In genomic region chr12:53618340-53618739, GRCh38 we compare ENCODE assay signal across 10 cellular contexts. TPM values are rescaled to one million over a fixed set of nuclear protein-coding genes. Genes with fewer than 3 reads are reported as not detected.
DNase-seq lines count a peak whose midpoint lies in the region; ATAC-seq, FAIRE-seq and TF ChIP-seq lines count a peak whose summit lies in the region.
"Had no signal": no experiment of that assay in that cellular context is flagged by ENCODE, and none has a peak within 500 bp of the region (broad histone marks: within the 10 kb centered on the region; RNA-seq: fewer than 3 reads in every experiment).

No MANE protein-coding gene starts in this region.

- H3K4me2 ChIP-seq in endothelial cell of umbilical vein (ENCODE audit: insufficient read depth, low read length), result peak overlapping the region; percentile 99

- no peaks in the 10 kb centered on the region for H3K27me3 Mint-ChIP-seq in stimulated activated memory B cell treated with anti-CD40 and anti-IgM and Interleukin-4, amounts not matched to agents 10 μg/mL and 1 μg/mL and 100 μg/mL, for 72 hours

- H3K27ac ChIP-seq in Peyer's patch (peak overlapping the region in 3 of 4 donors; percentile 0 to 44 (median 6)), endothelial cell of umbilical vein (ENCODE audit: insufficient read depth, low read depth, low read length) (peak overlapping the region; percentile 76)
- H3K27ac ChIP-seq: 22Rv1 had no signal

- H3K9me3 ChIP-seq in Peyer's patch (no peaks in the 10 kb centered on the region), endothelial cell of umbilical vein (replicated peaks; ENCODE audit: control insufficient read depth, insufficient read depth, low read length) (no peaks in the 10 kb centered on the region)

- DNase-seq in SIG-M5 treated with dmso at 0.1 percent for 504 hours (lab: John Stamatoyannopoulos, UW; ENCODE audit: unreplicated experiment), result peak; percentile 78
- DNase-seq in SIG-M5 (lab: John Stamatoyannopoulos, UW), result no peak
- DNase-seq in Peyer's patch, result no peak
- DNase-seq in endothelial cell of umbilical vein (ENCODE audit: low read depth, low spot score), result no peak
- DNase-seq in COR-L47 (lab: John Stamatoyannopoulos, UW), result no peak
- DNase-seq in AG08395 (ENCODE audit: low spot score), result no peak
- DNase-seq: posterior cingulate gyrus had no signal

- H3K4me3 Mint-ChIP-seq in stimulated activated memory B cell treated with anti-CD40 and anti-IgM and Interleukin-4, amounts not matched to agents 10 μg/mL and 1 μg/mL and 100 μg/mL, for 72 hours, result peak overlapping the region; percentile 69

- no peak overlapping the region for H3K4me3 ChIP-seq in Peyer's patch
- peak overlapping the region in 2 of 3 experiments; percentile 49 to 67 for H3K4me3 ChIP-seq in endothelial cell of umbilical vein (replicated peaks in 1 of 3; ENCODE audit: insufficient read depth in 1 of 3, low read depth in 1 of 3, low read length in 3 of 3)

- dilution Hi-C loops in endothelial cell of umbilical vein (cut with MboI; ENCODE audit: extremely low pct_ligation_motif_present, low sequenced_read_pairs), result no loop called here

- H3K4me1 ChIP-seq in Peyer's patch (peaks cover 0 to 10% (median 0%) of the 10 kb centered on the region in 4 donors), endothelial cell of umbilical vein (ENCODE audit: control insufficient read depth, extremely low read depth, insufficient read depth, low read length) (peaks cover 37% of the 10 kb centered on the region)

- H3K9ac ChIP-seq in endothelial cell of umbilical vein (replicated peaks; ENCODE audit: extremely low read depth, insufficient read depth, low read length), result peak overlapping the region; percentile 74

- POLR2A ChIA-PET in endothelial cell of umbilical vein (lab: Charles Lee), result interaction anchor here (0.7 kb wide), 1 partner anchor 37 kb away, joined by 5 read pairs; no protein-coding TSS in a partner anchor

- peaks cover 14% of the 10 kb centered on the region for H3K36me3 Mint-ChIP-seq in stimulated activated memory B cell treated with anti-CD40 and anti-IgM and Interleukin-4, amounts not matched to agents 10 μg/mL and 1 μg/mL and 100 μg/mL, for 72 hours

- peaks cover 2% of the 10 kb centered on the region for H4K20me1 ChIP-seq in endothelial cell of umbilical vein (replicated peaks; ENCODE audit: control insufficient read depth, extremely low read depth, insufficient read depth, low read length)

- no peaks in the 10 kb centered on the region for H3K9me1 ChIP-seq in endothelial cell of umbilical vein (replicated peaks; ENCODE audit: control insufficient read depth, extremely low read depth, insufficient read depth, low read length)

- H2AFZ ChIP-seq in endothelial cell of umbilical vein (ENCODE audit: low read depth, low read length), result no peak overlapping the region

- peaks cover 82% of the 10 kb centered on the region for H3K79me2 ChIP-seq in endothelial cell of umbilical vein (ENCODE audit: control insufficient read depth, insufficient read depth, low read length)

- intact Hi-C loops in endothelial cell of umbilical vein (cut with micrococcal nuclease), result loop anchor here (1.0 to 2.0 kb wide), 2 partner anchors 8 to 58 kb away; partner anchors contain the start of gene ATF7

- TF ChIP-seq POLR2A in Peyer's patch (IDR thresholded peaks at IDR 0.05), result no peak
- no peak for TF ChIP-seq POLR2A in endothelial cell of umbilical vein (IDR thresholded peaks at IDR 0.05; ENCODE audit: low read depth, low read length)

- H3K27me3 ChIP-seq in Peyer's patch (no peaks in the 10 kb centered on the region), endothelial cell of umbilical vein (ENCODE audit: control insufficient read depth in 2 of 2, insufficient read depth in 2 of 2, low read length in 2 of 2) (no peaks in the 10 kb centered on the region)

- CTCF ChIA-PET in endothelial cell of umbilical vein (lab: Charles Lee), result interaction anchor here (1.1 to 4.5 kb wide), 4 partner anchors 18 to 75 kb away, joined by 3 to 21 read pairs (median 4); no protein-coding TSS in a partner anchor

- H3K4me1 Mint-ChIP-seq in stimulated activated memory B cell treated with anti-CD40 and anti-IgM and Interleukin-4, amounts not matched to agents 10 μg/mL and 1 μg/mL and 100 μg/mL, for 72 hours, result peaks cover 21% of the 10 kb centered on the region

- H3K27ac Mint-ChIP-seq in stimulated activated memory B cell treated with anti-CD40 and anti-IgM and Interleukin-4, amounts not matched to agents 10 μg/mL and 1 μg/mL and 100 μg/mL, for 72 hours, result peak overlapping the region; percentile 74

- ATAC-seq in stimulated activated memory B cell treated with anti-CD40 and anti-IgM and Interleukin-4, amounts not matched to agents 10 μg/mL and 1 μg/mL and 100 μg/mL, for 72 hours, result no peak
- no peak for ATAC-seq in activated CD4-positive, CD25-positive, alpha-beta regulatory T cell treated with anti-CD3 and anti-CD28 coated beads, Interleukin-2, amount 50 U/mL, for 24 hours

- BruUV-seq in endothelial cell of umbilical vein (replicated peaks; lab: Mats Ljungman, UMichigan), result TSS peak; percentile 65

- H3K36me3 ChIP-seq in Peyer's patch (no peaks in the 10 kb centered on the region), endothelial cell of umbilical vein (ENCODE audit: control insufficient read depth in 2 of 2, extremely low read depth in 1 of 2, insufficient read depth in 2 of 2, low read length in 2 of 2) (peaks cover 0 to 2% of the 10 kb centered on the region in 2 experiments)

- no peaks in the 10 kb centered on the region for H3K9me3 Mint-ChIP-seq in stimulated activated memory B cell treated with anti-CD40 and anti-IgM and Interleukin-4, amounts not matched to agents 10 μg/mL and 1 μg/mL and 100 μg/mL, for 72 hours

- TF ChIP-seq CTCF in Peyer's patch (IDR thresholded peaks at IDR 0.05), result no peak
- TF ChIP-seq CTCF in endothelial cell of umbilical vein (IDR thresholded peaks at IDR 0.05; ENCODE audit: extremely low read depth in 1 of 2, insufficient read depth in 1 of 2, low read depth in 1 of 2, low read length in 2 of 2), result no peak

- no peak for FAIRE-seq in endothelial cell of umbilical vein (lab: Jason Lieb, UNC)

TF ChIP-seq in endothelial cell of umbilical vein, 7 proteins besides CTCF, POLR2A, EP300 and RAD21:
- TF ChIP-seq GATA2 (IDR thresholded peaks at IDR 0.05; ENCODE audit: insufficient read depth, insufficient read length, low read depth, low read length) (no peak), MYC (IDR thresholded peaks at IDR 0.05; ENCODE audit: low read depth, low read length) (no peak), POLR2AphosphoS5 (IDR thresholded peaks at IDR 0.05; ENCODE audit: insufficient read depth, low read depth, low read length) (no peak), FOS (IDR thresholded peaks at IDR 0.05; ENCODE audit: borderline replicate concordance, insufficient read depth, low read length) (no peak)
- TF ChIP-seq, protein P1, sequence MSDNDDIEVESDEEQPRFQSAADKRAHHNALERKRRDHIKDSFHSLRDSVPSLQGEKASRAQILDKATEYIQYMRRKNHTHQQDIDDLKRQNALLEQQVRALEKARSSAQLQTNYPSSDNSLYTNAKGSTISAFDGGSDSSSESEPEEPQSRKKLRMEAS (IDR thresholded peaks at IDR 0.05; ENCODE audit: insufficient read depth, insufficient read length), result no peak

RNA-seq across cellular contexts. Expression of gene ATF7, which starts 7.8 kb away (rescaled TPM):
- 10 to 100 TPM; 25.6 to 38.0 (median 29.8) TPM for total RNA-seq in Peyer's patch
- total RNA-seq in endothelial cell of umbilical vein, result 56.9 and 68.5 TPM in 2 replicates
- 31.4 and 36.0 TPM in 2 replicates for polyA plus RNA-seq in endothelial cell of umbilical vein
- 28.0 and 28.4 TPM in 2 replicates for polyA plus RNA-seq in endothelial cell of umbilical vein (2011; cell fraction: cytosol; rRNA removed)
- polyA plus RNA-seq in endothelial cell of umbilical vein (2011; cell fraction: nucleus; rRNA removed), result 68.6 and 78.7 TPM in 2 replicates
- polyA plus RNA-seq in endothelial cell of umbilical vein (2012), result 28.7 and 33.8 TPM in 2 replicates
- polyA minus RNA-seq in endothelial cell of umbilical vein, result 64.9 and 76.4 TPM in 2 replicates
- 14.8 TPM for polyA minus RNA-seq in endothelial cell of umbilical vein (2011; cell fraction: cytosol; rRNA and poly(A)+ RNA removed)
- 55.6 and 80.4 TPM in 2 replicates for polyA minus RNA-seq in endothelial cell of umbilical vein (2011; cell fraction: nucleus; rRNA and poly(A)+ RNA removed)

RNA-seq across cellular contexts. Expression of gene ATP5MC2, which starts 57.5 kb away (rescaled TPM):
- 100 to 1,000 TPM; 118 to 246 (median 203) TPM for total RNA-seq in Peyer's patch
- total RNA-seq in endothelial cell of umbilical vein, result 375 and 402 TPM in 2 replicates
- 820 and 971 TPM in 2 replicates for polyA plus RNA-seq in endothelial cell of umbilical vein
- polyA plus RNA-seq in endothelial cell of umbilical vein (2011; cell fraction: cytosol; rRNA removed), result 532 and 616 TPM in 2 replicates
- polyA plus RNA-seq in endothelial cell of umbilical vein (2011; cell fraction: nucleus; rRNA removed), result 178 and 218 TPM in 2 replicates
- polyA plus RNA-seq in endothelial cell of umbilical vein (2012), result 505 and 689 TPM in 2 replicates
- 1,130 and 1,205 TPM in 2 replicates for polyA minus RNA-seq in endothelial cell of umbilical vein
- 471 TPM for polyA minus RNA-seq in endothelial cell of umbilical vein (2011; cell fraction: cytosol; rRNA and poly(A)+ RNA removed)
- 100 and 119 TPM in 2 replicates for polyA minus RNA-seq in endothelial cell of umbilical vein (2011; cell fraction: nucleus; rRNA and poly(A)+ RNA removed)

Comparison
In these comparisons a context has a peak if more than half of its experiments do, and no peak if none do; other contexts are left out.
1. H3K4me3 ChIP-seq: peak in endothelial cell of umbilical vein (2 of 3); none in Peyer's patch (0 of 4).